Comparison of ENCODE assay signal across 32 cellular contexts in the genomic region with DNA sequence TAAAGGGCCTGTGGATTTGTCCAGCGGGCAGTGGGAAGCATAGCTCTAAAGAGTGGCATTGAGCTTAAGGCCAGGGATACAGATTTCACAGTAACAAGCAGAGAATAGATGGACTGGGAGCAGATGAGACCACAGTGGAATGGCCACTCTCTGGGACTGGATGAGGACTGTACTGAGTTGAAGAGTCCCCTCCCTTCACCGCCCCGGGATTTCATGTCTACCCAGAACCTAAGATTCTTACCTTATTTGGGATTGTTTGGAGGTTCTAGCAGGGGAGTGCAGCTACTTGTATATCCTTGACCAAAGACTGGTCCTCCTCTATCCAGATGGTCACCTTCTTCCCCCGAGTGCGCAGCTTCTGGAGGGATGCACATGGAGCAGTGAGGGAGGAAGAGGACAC. TPM values are rescaled to one million over a fixed set of nuclear protein-coding genes. Genes with fewer than 3 reads are reported as not detected.
"Had no signal": no experiment of that assay in that cellular context is flagged by ENCODE, and none has a peak within 500 bp of the region (broad histone marks: within the 10 kb centered on the region; RNA-seq: fewer than 3 reads in every experiment).

No MANE protein-coding gene starts in this region.

- H3K36me3 ChIP-seq: ascending aorta, cardiac muscle cell, SJCRH30 had no signal

- H3K27ac ChIP-seq: ascending aorta, cardiac muscle cell, SJCRH30 had no signal

- H3K36me3 Mint-ChIP-seq: activated naive CD4-positive, alpha-beta T cell treated with anti-CD3 and anti-CD28 coated beads, Interleukin-2, amount 50 U/mL, for 24 hours; activated naive CD8-positive, alpha-beta T cell treated with anti-CD3 and anti-CD28 coated beads, Interleukin-2, amount 10 ng/mL, durations not matched to agents 7 days and 5 days had no signal

- H3K27me3 ChIP-seq: ascending aorta, cardiac muscle cell had no signal

- H3K9me3 Mint-ChIP-seq: activated CD4-positive, alpha-beta T cell treated with anti-CD3 and anti-CD28 coated beads, Interleukin-2, amount 10 ng/mL, durations not matched to agents 7 days and 5 days; activated naive CD8-positive, alpha-beta T cell treated with anti-CD3 and anti-CD28 coated beads, Interleukin-2, amount 10 ng/mL, durations not matched to agents 7 days and 5 days; activated T-cell treated with anti-CD3 and anti-CD28 coated beads, Interleukin-2, amount 50 U/mL, for 24 hours; activated T-helper 2 cell treated with anti-CD3 and anti-CD28 coated beads, Interferon-gamma antibody, Interleukin-2, Interleukin-4, amounts not matched to agents 10 μg/mL and 5 μg/mL and 100 μg/mL, durations not matched to agents 14 hours and 24 hours and 36 hours; T-helper 1 cell treated with Interleukin-12 subunit alpha and Interleukin-12 subunit beta and Interleukin-4 antibody, amounts not matched to agents 30 μg/mL and 1 μg/mL, for 36 hours; T-helper 2 cell treated with Interferon-gamma antibody and Interleukin-4, amounts not matched to agents 5 μg/mL and 100 μg/mL, for 36 hours had no signal

- ATAC-seq: activated CD8-positive, alpha-beta T cell treated with anti-CD3 and anti-CD28 coated beads, Interleukin-2, amount 10 ng/mL, durations not matched to agents 7 days and 5 days; Panc1 had no signal

- H3K4me1 Mint-ChIP-seq: activated CD4-positive, alpha-beta T cell treated with anti-CD3 and anti-CD28 coated beads, Interleukin-2, amount 10 ng/mL, durations not matched to agents 7 days and 5 days; activated naive CD4-positive, alpha-beta T cell treated with anti-CD3 and anti-CD28 coated beads, Interleukin-2, amount 50 U/mL, for 24 hours; activated naive CD8-positive, alpha-beta T cell treated with anti-CD3 and anti-CD28 coated beads, Interleukin-2, amount 10 ng/mL, durations not matched to agents 7 days and 5 days; central memory CD8-positive, alpha-beta T cell had no signal

- H3K4me1 ChIP-seq: SJCRH30 had no signal

- H3K27me3 Mint-ChIP-seq: activated T-cell treated with anti-CD3 and anti-CD28 coated beads, Interleukin-2, amount 50 U/mL, for 24 hours; central memory CD8-positive, alpha-beta T cell had no signal

- FAIRE-seq: TTC549 had no signal

- H3K4me3 Mint-ChIP-seq: activated CD4-positive, alpha-beta T cell treated with anti-CD3 and anti-CD28 coated beads, Interleukin-2, amount 10 ng/mL, durations not matched to agents 7 days and 5 days; activated CD8-positive, alpha-beta T cell treated with anti-CD3 and anti-CD28 coated beads, Interleukin-2, amount 10 ng/mL, durations not matched to agents 7 days and 5 days; activated naive CD4-positive, alpha-beta T cell treated with anti-CD3 and anti-CD28 coated beads, Interleukin-2, amount 50 U/mL, for 24 hours; activated naive CD8-positive, alpha-beta T cell treated with anti-CD3 and anti-CD28 coated beads, Interleukin-2, amount 10 ng/mL, durations not matched to agents 7 days and 5 days; activated T-cell treated with anti-CD3 and anti-CD28 coated beads, Interleukin-2, amount 50 U/mL, for 24 hours; central memory CD8-positive, alpha-beta T cell; T-helper 1 cell treated with Interleukin-12 subunit alpha and Interleukin-12 subunit beta and Interleukin-4 antibody, amounts not matched to agents 30 μg/mL and 1 μg/mL, for 36 hours; T-helper 2 cell treated with Interferon-gamma antibody and Interleukin-4, amounts not matched to agents 5 μg/mL and 100 μg/mL, for 36 hours had no signal

- DNase-seq: activated CD4-positive, alpha-beta T cell treated with anti-CD3 and anti-CD28 coated beads for 1 hour; activated CD4-positive, alpha-beta T cell treated with anti-CD3 and anti-CD28 coated beads, Interleukin-2, amount 10 ng/mL, durations not matched to agents 7 days and 5 days; activated CD4-positive, alpha-beta T cell treated with anti-CD3 and anti-CD28 coated beads, Interleukin-2, amount 50 U/mL, for 48 hours; activated CD4-positive, CD25-positive, alpha-beta regulatory T cell; activated CD8-positive, alpha-beta T cell treated with anti-CD3 and anti-CD28 coated beads, Interleukin-2, amount 10 ng/mL, durations not matched to agents 7 days and 5 days; activated gamma-delta T cell; activated naive CD4-positive, alpha-beta T cell treated with Interleukin-2 at 50 U/mL for 16 hours; activated naive CD8-positive, alpha-beta T cell treated with anti-CD3 and anti-CD28 coated beads, Interleukin-2, amount 10 ng/mL, durations not matched to agents 7 days and 5 days; activated T-cell treated with anti-CD3 and anti-CD28 coated beads, Interleukin-2, amount 50 U/mL, for 24 hours; amygdala; NCI-H1092 treated with DMSO at 0.1 percent for 48 hours; NCI-H1417; NCI-H146; NCI-H187; NCI-H2029 treated with DMSO at 0.1 percent for 48 hours; NCI-H2107; NCI-H2171; NCI-H2227 treated with DMSO at 0.1 percent for 48 hours; NCI-H446; NCI-H510A treated with DMSO at 0.1 percent for 48 hours; SHP77; SJCRH30; SK-N-SH had no signal

- H3K9me3 ChIP-seq: ascending aorta, SJCRH30 had no signal

- H3K4me3 ChIP-seq: ascending aorta, cardiac muscle cell, SJCRH30 had no signal

- H3K27ac Mint-ChIP-seq: activated CD4-positive, alpha-beta T cell treated with anti-CD3 and anti-CD28 coated beads, Interleukin-2, amount 10 ng/mL, durations not matched to agents 7 days and 5 days; activated CD8-positive, alpha-beta T cell treated with anti-CD3 and anti-CD28 coated beads, Interleukin-2, amount 10 ng/mL, durations not matched to agents 7 days and 5 days; activated naive CD4-positive, alpha-beta T cell treated with anti-CD3 and anti-CD28 coated beads, Interleukin-2, amount 50 U/mL, for 24 hours; activated naive CD8-positive, alpha-beta T cell treated with anti-CD3 and anti-CD28 coated beads, Interleukin-2, amount 10 ng/mL, durations not matched to agents 7 days and 5 days; activated T-cell treated with anti-CD3 and anti-CD28 coated beads, Interleukin-2, amount 50 U/mL, for 24 hours; activated T-helper 2 cell treated with anti-CD3 and anti-CD28 coated beads, Interferon-gamma antibody, Interleukin-2, Interleukin-4, amounts not matched to agents 10 μg/mL and 5 μg/mL and 100 μg/mL, durations not matched to agents 14 hours and 24 hours and 36 hours; T-helper 1 cell treated with Interleukin-12 subunit alpha and Interleukin-12 subunit beta and Interleukin-4 antibody, amounts not matched to agents 30 μg/mL and 1 μg/mL, for 36 hours; T-helper 2 cell treated with Interferon-gamma antibody and Interleukin-4, amounts not matched to agents 5 μg/mL and 100 μg/mL, for 36 hours had no signal

RNA-seq across cellular contexts. Expression of a gene that starts 28.0 kb away (rescaled TPM):
- total RNA-seq: activated CD4-positive, alpha-beta T cell treated with anti-CD3 and anti-CD28 coated beads, Interleukin-2, amount 10 ng/mL, durations not matched to agents 7 days and 5 days; activated CD8-positive, alpha-beta T cell treated with anti-CD3 and anti-CD28 coated beads, Interleukin-2, amount 10 ng/mL, durations not matched to agents 7 days and 5 days; activated naive CD8-positive, alpha-beta T cell treated with anti-CD3 and anti-CD28 coated beads, Interleukin-2, amount 10 ng/mL, durations not matched to agents 7 days and 5 days; activated T-helper 2 cell treated with anti-CD3 and anti-CD28 coated beads, Interferon-gamma antibody, Interleukin-2, Interleukin-4, amounts not matched to agents 10 μg/mL and 5 μg/mL and 100 μg/mL, durations not matched to agents 14 hours and 24 hours and 36 hours had no signal
